Comparison of ENCODE assay signal across 28 cellular contexts in genomic region chr10:88282876-88283275, GRCh38.
DNase-seq lines count a peak whose midpoint lies in the region; ATAC-seq and TF ChIP-seq lines count a peak whose summit lies in the region.
"Had no signal": no experiment of that assay in that cellular context is flagged by ENCODE, and none has a peak within 500 bp of the region (broad histone marks: within the 10 kb centered on the region; RNA-seq: fewer than 3 reads in every experiment).

No MANE protein-coding gene starts in this region.

- H3K9me3 ChIP-seq in Karpas-422 (ENCODE audit: low read length), result no peaks in the 10 kb centered on the region
- no peaks in the 10 kb centered on the region for H3K9me3 ChIP-seq in osteoblast (ENCODE audit: low read depth, low read length)
- H3K9me3 ChIP-seq in Peyer's patch, result no peaks in the 10 kb centered on the region
- H3K9me3 ChIP-seq: left lung, stomach, thyroid gland had no signal

- H3K36me3 ChIP-seq in Karpas-422 (ENCODE audit: insufficient read depth, low read length), result no peaks in the 10 kb centered on the region
- H3K36me3 ChIP-seq in brain microvascular endothelial cell (replicated peaks), result no peaks in the 10 kb centered on the region
- no peaks in the 10 kb centered on the region for H3K36me3 ChIP-seq in osteoblast (ENCODE audit: insufficient read depth, low read length)
- no peaks in the 10 kb centered on the region for H3K36me3 ChIP-seq in Peyer's patch
- H3K36me3 ChIP-seq: cardiac muscle cell, left lung, stomach, thyroid gland had no signal

- H3K27me3 ChIP-seq in Karpas-422 (ENCODE audit: low read length) (no peaks in the 10 kb centered on the region), brain microvascular endothelial cell (replicated peaks) (no peaks in the 10 kb centered on the region), osteoblast (ENCODE audit: insufficient read depth, low read length) (no peaks in the 10 kb centered on the region), Peyer's patch (no peaks in the 10 kb centered on the region)
- H3K27me3 ChIP-seq: cardiac muscle cell, left lung, stomach, thyroid gland had no signal

- peak overlapping the region; percentile 58 for H3K4me2 ChIP-seq in Karpas-422 (ENCODE audit: low read depth, low read length, poor library complexity, severe bottlenecking)
- H3K4me2 ChIP-seq in osteoblast (ENCODE audit: insufficient read depth, low read length), result peak overlapping the region; percentile 86

- H3K4me3 ChIP-seq in AG10803 (ENCODE audit: low read length), result peak overlapping the region; percentile 49
- peak overlapping the region; percentile 18; the same call in 1 of the 2 replicates for H3K4me3 ChIP-seq in Karpas-422 (ENCODE audit: low read length)
- H3K4me3 ChIP-seq in brain microvascular endothelial cell (ENCODE audit: low read depth, low read length), result no peak overlapping the region
- peak overlapping the region; percentile 53 for H3K4me3 ChIP-seq in osteoblast (ENCODE audit: insufficient read depth, low read length)
- H3K4me3 ChIP-seq in Peyer's patch, result no peak overlapping the region
- H3K4me3 ChIP-seq: cardiac muscle cell, left lung, SK-N-MC, stomach, thyroid gland had no signal

- no peak for ATAC-seq in WTC11
- ATAC-seq: activated naive CD4-positive, alpha-beta T cell treated with anti-CD3 and anti-CD28 coated beads, Interleukin-2, amount 50 U/mL, for 72 hours; left lung; natural killer cell; T-helper 17 cell had no signal

- in situ Hi-C loops in brain microvascular endothelial cell (cut with HindIII; ENCODE audit: low pct_ligation_motif_present, low sequenced_read_pairs), result no loop called here

- H3K27ac Mint-ChIP-seq in WTC11, result no peak overlapping the region
- H3K27ac Mint-ChIP-seq: activated CD4-positive, alpha-beta memory T cell treated with anti-CD3 and anti-CD28 coated beads for 36 hours; activated naive CD4-positive, alpha-beta T cell treated with anti-CD3 and anti-CD28 coated beads, Interleukin-2, amount 50 U/mL, for 72 hours; activated T-helper 2 cell treated with anti-CD3 and anti-CD28 coated beads, Interferon-gamma antibody, Interleukin-2, Interleukin-4, amounts not matched to agents 10 μg/mL and 5 μg/mL and 100 μg/mL, durations not matched to agents 14 hours and 24 hours and 36 hours; natural killer cell; T-helper 17 cell had no signal

- POLR2A ChIA-PET in WTC11 (lab: Charles Lee), result no interaction called here

- H3K27me3 Mint-ChIP-seq in WTC11 (ENCODE audit: low read depth), result no peaks in the 10 kb centered on the region
- H3K27me3 Mint-ChIP-seq: activated CD4-positive, alpha-beta memory T cell treated with anti-CD3 and anti-CD28 coated beads for 36 hours; T-helper 17 cell had no signal

- no peak overlapping the region for H3K4me3 Mint-ChIP-seq in WTC11
- H3K4me3 Mint-ChIP-seq: activated CD4-positive, alpha-beta memory T cell treated with anti-CD3 and anti-CD28 coated beads for 36 hours; natural killer cell; T-helper 17 cell had no signal

- no peak for TF ChIP-seq POLR2A in Peyer's patch (IDR thresholded peaks at IDR 0.05)

- no peaks in the 10 kb centered on the region for H4K20me1 ChIP-seq in Karpas-422 (ENCODE audit: insufficient read depth, low read depth, low read length)
- H4K20me1 ChIP-seq in osteoblast (ENCODE audit: insufficient read depth, low read length), result no peaks in the 10 kb centered on the region

- H2AFZ ChIP-seq in Karpas-422 (ENCODE audit: low read length) (peak overlapping the region; percentile 36; the same call in 1 of the 2 replicates), osteoblast (ENCODE audit: low read length) (no peak overlapping the region)

- DNase-seq in AG10803 (ENCODE audit: low read depth) (no peak), Karpas-422 (no peak), brain microvascular endothelial cell (no peak), osteoblast (ENCODE audit: insufficient read length, low spot score, missing footprints) (no peak), Peyer's patch (no peak), NCI-H446 treated with DMSO at 0.1 percent for 48 hours (lab: John Stamatoyannopoulos, UW) (no peak), WTC11 (ENCODE audit: low spot score) (no peak)
- no peak for DNase-seq in activated T-cell treated with anti-CD3 and anti-CD28 coated beads, Interleukin-2, amount 50 U/mL, for 1 hour
- DNase-seq: activated CD4-positive, CD25-positive, alpha-beta regulatory T cell treated with anti-CD3 and anti-CD28 coated beads, Interleukin-2, amount 50 U/mL, for 72 hours; activated CD8-positive, alpha-beta memory T cell treated with anti-CD3 and anti-CD28 coated beads, Interleukin-2, amount 50 U/mL, for 48 hours; anterior cingulate cortex; left lung; natural killer cell; NCI-H1048; NCI-H1694 treated with DMSO at 0.1 percent for 48 hours; NCI-H2171; NCI-H524; stomach; T-helper 17 cell; thyroid gland had no signal

- H3K27ac ChIP-seq in Karpas-422 (ENCODE audit: low read length) (no peak overlapping the region), brain microvascular endothelial cell (peak overlapping the region; percentile 68), osteoblast (ENCODE audit: low read depth, low read length) (peak overlapping the region; percentile 82), Peyer's patch (no peak overlapping the region)
- H3K27ac ChIP-seq: C4-2B, cardiac muscle cell, HL-60, left lung, RWPE1, SK-N-MC, stomach, thyroid gland had no signal

- peaks cover 23% of the 10 kb centered on the region for H3K4me1 ChIP-seq in Karpas-422 (ENCODE audit: low read length)
- peaks cover 23% of the 10 kb centered on the region for H3K4me1 ChIP-seq in osteoblast (ENCODE audit: insufficient read depth, low read length)
- peaks cover 0 to 6% (median 0%) of the 10 kb centered on the region in 4 donors for H3K4me1 ChIP-seq in Peyer's patch

- H3K4me1 Mint-ChIP-seq in WTC11, result peaks cover 34% of the 10 kb centered on the region

- H3K9ac ChIP-seq in Karpas-422 (ENCODE audit: low read length), result peak overlapping the region; percentile 28; the same call in 1 of the 2 replicates

- TF ChIP-seq CTCF in AG10803 (conservative IDR thresholded peaks at IDR 0.05; ENCODE audit: low read length), result no peak
- TF ChIP-seq CTCF in brain microvascular endothelial cell (IDR thresholded peaks at IDR 0.05; ENCODE audit: low read depth, low read length, missing control alignments), result no peak
- no peak for TF ChIP-seq CTCF in osteoblast (IDR thresholded peaks at IDR 0.05; ENCODE audit: extremely low read depth, low read depth, low read length)
- TF ChIP-seq CTCF in Peyer's patch (IDR thresholded peaks at IDR 0.05), result no peak
- TF ChIP-seq CTCF in WTC11 (IDR thresholded peaks at IDR 0.05), result no peak

- H3K9me2 ChIP-seq in Karpas-422 (replicated peaks; ENCODE audit: insufficient read depth, low read length), result no peaks in the 10 kb centered on the region

- H3K36me3 Mint-ChIP-seq in WTC11, result no peaks in the 10 kb centered on the region
- H3K36me3 Mint-ChIP-seq: activated CD4-positive, alpha-beta memory T cell treated with anti-CD3 and anti-CD28 coated beads for 36 hours; activated naive CD4-positive, alpha-beta T cell treated with anti-CD3 and anti-CD28 coated beads, Interleukin-2, amount 50 U/mL, for 72 hours; natural killer cell had no signal

- no peaks in the 10 kb centered on the region; the same call in 1 of the 2 replicates for H3K9me3 Mint-ChIP-seq in WTC11
- H3K9me3 Mint-ChIP-seq: activated CD4-positive, alpha-beta memory T cell treated with anti-CD3 and anti-CD28 coated beads for 36 hours; activated T-helper 2 cell treated with anti-CD3 and anti-CD28 coated beads, Interferon-gamma antibody, Interleukin-2, Interleukin-4, amounts not matched to agents 10 μg/mL and 5 μg/mL and 100 μg/mL, durations not matched to agents 14 hours and 24 hours and 36 hours; natural killer cell had no signal

- H3K79me2 ChIP-seq in Karpas-422 (ENCODE audit: low read length) (no peaks in the 10 kb centered on the region), osteoblast (ENCODE audit: insufficient read depth, low read length) (no peaks in the 10 kb centered on the region)

- CTCF ChIA-PET in WTC11 (lab: Charles Lee), result no interaction called here

TF ChIP-seq in WTC11, 78 proteins besides CTCF, POLR2A, EP300 and RAD21 (continues in another document):
- TF ChIP-seq HMGXB4 (CRISPR knock-in tag; IDR thresholded peaks at IDR 0.05) (no peak), ATF3 (CRISPR knock-in tag; conservative IDR thresholded peaks at IDR 0.05) (no peak), ZNF263 (CRISPR knock-in tag; IDR thresholded peaks at IDR 0.05; ENCODE audit: low read depth) (no peak), ZNF671 (CRISPR knock-in tag; IDR thresholded peaks at IDR 0.05) (no peak), NR2C2 (CRISPR knock-in tag; IDR thresholded peaks at IDR 0.05) (no peak), GABPB1 (CRISPR knock-in tag; IDR thresholded peaks at IDR 0.05) (no peak), TEAD1 (CRISPR knock-in tag; IDR thresholded peaks at IDR 0.05) (no peak), ATF6 (CRISPR knock-in tag; IDR thresholded peaks at IDR 0.05) (no peak)

Comparison
In these comparisons a context has a peak if more than half of its experiments do, and no peak if none do; other contexts are left out.
1. H3K4me3 ChIP-seq: peak in AG10803 (single experiment), Karpas-422 (single experiment) and osteoblast (single experiment); none in brain microvascular endothelial cell (single experiment) and Peyer's patch (0 of 4).
2. H3K27ac ChIP-seq: peak in brain microvascular endothelial cell (single experiment) and osteoblast (single experiment); none in Karpas-422 (single experiment) and Peyer's patch (0 of 4).